ENCODE assay signal across 9 cellular contexts in genomic region chr21:26587621-26588260, GRCh38. TPM values are rescaled to one million over a fixed set of nuclear protein-coding genes. Genes with fewer than 3 reads are reported as not detected.
DNase-seq lines count a peak whose midpoint lies in the region; ATAC-seq and TF ChIP-seq lines count a peak whose summit lies in the region.
"Had no signal": no experiment of that assay in that cellular context is flagged by ENCODE, and none has a peak within 500 bp of the region (broad histone marks: within the 10 kb centered on the region; RNA-seq: fewer than 3 reads in every experiment).

No MANE protein-coding gene starts in this region.

- DNase-seq in HPDE6-E6E7 (ENCODE audit: extremely low spot score) (peak; percentile 88), adipocyte (ENCODE audit: low read depth) (peak; percentile 86), glutamatergic neuron (no peak), smooth muscle cell (lab: John Stamatoyannopoulos, UW; ENCODE audit: unreplicated experiment) (no peak), NCI-H526 (lab: John Stamatoyannopoulos, UW) (no peak)
- no peak for DNase-seq in activated CD4-positive, alpha-beta T cell treated with anti-CD3 and anti-CD28 coated beads for 4 hours
- no peak for DNase-seq in activated T-cell treated with anti-CD3 and anti-CD28 coated beads, Interleukin-2, amount 50 U/mL, for 1 hour

- ATAC-seq in GM21367 (IDR thresholded peaks at IDR 0.05; ENCODE audit: unreplicated experiment): no peak

- peak overlapping the region; percentile 10 for H3K27ac Mint-ChIP-seq in glutamatergic neuron (ENCODE audit: unreplicated experiment)

- H3K9me3 Mint-ChIP-seq in glutamatergic neuron (ENCODE audit: unreplicated experiment): no peaks in the 10 kb centered on the region

- no peaks in the 10 kb centered on the region for H4K20me1 ChIP-seq in smooth muscle cell (ENCODE audit: low read depth)

- H3K9ac ChIP-seq in adipocyte (ENCODE audit: low read length) (no peak overlapping the region), smooth muscle cell (ENCODE audit: low read depth) (no peak overlapping the region)

- H3K4me1 ChIP-seq in adipocyte (ENCODE audit: control insufficient read depth, insufficient read depth, low read length) (peaks cover 12% of the 10 kb centered on the region), smooth muscle cell (ENCODE audit: low read depth) (no peaks in the 10 kb centered on the region)
- H3K4me1 ChIP-seq: suprapubic skin had no signal

- no peaks in the 10 kb centered on the region for H3K36me3 ChIP-seq in adipocyte (ENCODE audit: control insufficient read depth, insufficient read depth, low read length, severe bottlenecking)
- no peaks in the 10 kb centered on the region for H3K36me3 ChIP-seq in smooth muscle cell (ENCODE audit: low read depth)
- H3K36me3 ChIP-seq: suprapubic skin had no signal

- no peak overlapping the region for H3K27ac ChIP-seq in smooth muscle cell (ENCODE audit: low read depth)
- H3K27ac ChIP-seq: suprapubic skin had no signal

- TF ChIP-seq CTCF in glutamatergic neuron (IDR thresholded peaks at IDR 0.05; ENCODE audit: partially characterized antibody, unreplicated experiment): no peak
- no peak for TF ChIP-seq CTCF in smooth muscle cell (IDR thresholded peaks at IDR 0.05; ENCODE audit: borderline replicate concordance, insufficient read depth, poor library complexity, severe bottlenecking)

- peak overlapping the region; percentile 52 for H3K4me3 ChIP-seq in adipocyte (ENCODE audit: low read length)
- H3K4me3 ChIP-seq in smooth muscle cell: no peak overlapping the region
- H3K4me3 ChIP-seq: suprapubic skin had no signal

- H3K27me3 Mint-ChIP-seq in glutamatergic neuron (ENCODE audit: unreplicated experiment): peaks cover 2% of the 10 kb centered on the region

- H3K79me2 ChIP-seq in smooth muscle cell (ENCODE audit: low read depth): no peaks in the 10 kb centered on the region

- H3K9me3 ChIP-seq in adipocyte (ENCODE audit: control insufficient read depth, low read length) (peaks cover 4% of the 10 kb centered on the region), smooth muscle cell (replicated peaks; ENCODE audit: low read depth) (no peaks in the 10 kb centered on the region)
- H3K9me3 ChIP-seq: suprapubic skin had no signal

- peaks cover 2% of the 10 kb centered on the region for H3K4me1 Mint-ChIP-seq in glutamatergic neuron (ENCODE audit: low read depth, unreplicated experiment)

- no peak overlapping the region for H3K4me3 Mint-ChIP-seq in glutamatergic neuron (ENCODE audit: unreplicated experiment)

- H3K4me2 ChIP-seq in smooth muscle cell: peak overlapping the region; percentile 45

- 75% methylated on average over 11 of the region's 11 CpGs for WGBS in smooth muscle cell (ENCODE audit: low lambda C conversion rate)

- no peaks in the 10 kb centered on the region for H3F3A ChIP-seq in smooth muscle cell (ENCODE audit: low read depth)

- H2AFZ ChIP-seq in smooth muscle cell (ENCODE audit: low read depth): no peak overlapping the region

- H3K36me3 Mint-ChIP-seq in glutamatergic neuron (ENCODE audit: unreplicated experiment): peaks cover 15% of the 10 kb centered on the region

- H3K27me3 ChIP-seq in adipocyte (replicated peaks; ENCODE audit: control insufficient read depth, insufficient read depth, low read length): peaks cover 41% of the 10 kb centered on the region
- no peaks in the 10 kb centered on the region for H3K27me3 ChIP-seq in smooth muscle cell (ENCODE audit: low read depth)
- H3K27me3 ChIP-seq: suprapubic skin had no signal

RNA-seq across cellular contexts. Expression of gene CYYR1, which starts 14.7 kb away (rescaled TPM):
- 40.7 TPM for total RNA-seq in glutamatergic neuron (ENCODE audit: unreplicated experiment)
- total RNA-seq in smooth muscle cell: 4.0 and 8.0 TPM in 2 replicates
- 4.0 and 5.1 TPM in 2 replicates for polyA plus RNA-seq in smooth muscle cell

Comparison
In these comparisons a context has a peak if more than half of its experiments do, and no peak if none do; other contexts are left out.
1. DNase-seq: peak in HPDE6-E6E7 (single experiment) and adipocyte (single experiment); none in glutamatergic neuron (single experiment), smooth muscle cell (single experiment), activated CD4-positive, alpha-beta T cell treated with anti-CD3 and anti-CD28 coated beads for 4 hours (0 of 2), NCI-H526 (0 of 2) and activated T-cell treated with anti-CD3 and anti-CD28 coated beads, Interleukin-2, amount 50 U/mL, for 1 hour (single experiment).